In the genomic region with DNA sequence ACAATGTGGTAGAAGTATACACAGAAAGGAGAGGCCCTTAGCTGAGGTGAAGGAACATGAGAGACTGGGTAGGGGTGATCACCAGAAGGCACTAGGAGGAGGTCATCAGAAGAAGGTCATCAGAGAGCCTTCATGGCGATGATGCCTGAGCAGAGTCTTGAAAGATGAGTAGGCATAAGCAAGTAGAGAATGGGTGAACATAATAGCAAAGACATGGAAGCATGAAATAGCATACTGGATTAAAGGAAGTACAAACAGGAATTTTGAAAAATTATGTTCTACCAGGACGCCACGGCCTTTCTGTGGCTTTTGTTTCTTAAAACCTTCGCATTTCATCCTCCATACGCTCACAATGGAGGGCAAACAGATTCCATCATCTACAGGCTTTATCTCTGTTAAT, we compare ENCODE assay signal across 19 cellular contexts. TPM values are rescaled to one million over a fixed set of nuclear protein-coding genes. Genes with fewer than 3 reads are reported as not detected.
DNase-seq lines count a peak whose midpoint lies in the region; TF ChIP-seq lines count a peak whose summit lies in the region.
"Had no signal": no experiment of that assay in that cellular context is flagged by ENCODE, and none has a peak within 500 bp of the region (broad histone marks: within the 10 kb centered on the region; RNA-seq: fewer than 3 reads in every experiment).

No MANE protein-coding gene starts in this region.

- no peaks in the 10 kb centered on the region for H3K79me2 ChIP-seq in PC-9 (ENCODE audit: low read depth)

- H3K27ac ChIP-seq in spleen (peak overlapping the region; percentile 36 to 93 (median 86)), PC-9 (no peak overlapping the region)
- H3K27ac ChIP-seq: 22Rv1, thoracic aorta had no signal

- H3K9me3 Mint-ChIP-seq in activated T-helper 1 cell treated with anti-CD3 and anti-CD28 coated beads, Interleukin-12 subunit alpha, Interleukin-12 subunit beta, Interleukin-2, Interleukin-4 antibody, amounts not matched to agents 30 ng/mL and 10 ng/mL and 1 ng/mL, durations not matched to agents 14 hours and 24 hours and 36 hours, result no peaks in the 10 kb centered on the region
- H3K9me3 Mint-ChIP-seq in nephron progenitor cell, result peaks cover 10% of the 10 kb centered on the region
- H3K9me3 Mint-ChIP-seq: WTC11 had no signal

- no peak for TF ChIP-seq CTCF in spleen (IDR thresholded peaks at IDR 0.05 in 8 of 11, conservative IDR thresholded peaks at IDR 0.05 in 3 of 11)
- TF ChIP-seq CTCF in PC-9 (conservative IDR thresholded peaks at IDR 0.05), result no peak
- TF ChIP-seq CTCF in nephron progenitor cell (IDR thresholded peaks at IDR 0.05), result no peak

- no peaks in the 10 kb centered on the region for H4K20me1 ChIP-seq in PC-9 (ENCODE audit: insufficient read depth)

- H3K36me3 ChIP-seq in spleen (no peaks in the 10 kb centered on the region), PC-9 (ENCODE audit: low read depth) (no peaks in the 10 kb centered on the region)
- H3K36me3 ChIP-seq: thoracic aorta had no signal

- peaks cover 0 to 79% (median 45%) of the 10 kb centered on the region in 6 donors for H3K4me1 ChIP-seq in spleen
- peaks cover 4% of the 10 kb centered on the region; the same call in 1 of the 2 replicates for H3K4me1 ChIP-seq in PC-9 (replicated peaks; ENCODE audit: insufficient read depth)

- WGBS in spleen, 5 donors, result 59 to 71% (median 69%) methylated on average over 5 of the region's 5 CpGs

- H3K27me3 ChIP-seq in spleen (replicated peaks in 1 of 7) (peaks cover 0 to 63% (median 25%) of the 10 kb centered on the region in 7 donors), PC-9 (ENCODE audit: insufficient read depth, low read depth) (peaks cover 25% of the 10 kb centered on the region)

- POLR2A ChIA-PET in PC-9 (lab: Charles Lee; ENCODE audit: unreplicated experiment), result interaction anchor here (0.6 kb wide), 1 partner anchor 48 kb away, joined by 3 read pairs; no protein-coding TSS in a partner anchor

- H3K4me3 ChIP-seq in spleen (peak overlapping the region in 7 of 8 donors; percentile 9 to 72 (median 45)), PC-9 (no peak overlapping the region)
- H3K4me3 ChIP-seq: thoracic aorta had no signal

- H3K4me2 ChIP-seq in PC-9, result no peak overlapping the region

- DNase-seq in DMS79 treated with DMSO at 0.1 percent for 48 hours (lab: John Stamatoyannopoulos, UW), result peak; percentile 15
- no peak for DNase-seq in DMS79 (lab: John Stamatoyannopoulos, UW)
- no peak for DNase-seq in activated T-helper 1 cell treated with anti-CD3 and anti-CD28 coated beads, Interleukin-12 subunit alpha, Interleukin-12 subunit beta, Interleukin-2, Interleukin-4 antibody, amounts not matched to agents 30 ng/mL and 10 ng/mL and 1 ng/mL, durations not matched to agents 14 hours and 24 hours and 36 hours (ENCODE audit: low spot score)
- no peak for DNase-seq in spleen
- DNase-seq in PC-9, result no peak
- no peak for DNase-seq in nephron progenitor cell
- DNase-seq in T-helper 9 cell, result no peak
- DNase-seq: effector CD4-positive, alpha-beta T cell; hypothalamus; IMR-90; left colon had no signal

- H3K36me3 Mint-ChIP-seq in activated T-helper 1 cell treated with anti-CD3 and anti-CD28 coated beads, Interleukin-12 subunit alpha, Interleukin-12 subunit beta, Interleukin-2, Interleukin-4 antibody, amounts not matched to agents 30 ng/mL and 10 ng/mL and 1 ng/mL, durations not matched to agents 14 hours and 24 hours and 36 hours (ENCODE audit: low read depth), result peaks cover 9% of the 10 kb centered on the region
- peaks cover 5% of the 10 kb centered on the region for H3K36me3 Mint-ChIP-seq in nephron progenitor cell (ENCODE audit: low read depth)

- no peaks in the 10 kb centered on the region for H3K27me3 Mint-ChIP-seq in activated T-helper 1 cell treated with anti-CD3 and anti-CD28 coated beads, Interleukin-12 subunit alpha, Interleukin-12 subunit beta, Interleukin-2, Interleukin-4 antibody, amounts not matched to agents 30 ng/mL and 10 ng/mL and 1 ng/mL, durations not matched to agents 14 hours and 24 hours and 36 hours (ENCODE audit: insufficient read depth)
- peaks cover 65% of the 10 kb centered on the region for H3K27me3 Mint-ChIP-seq in nephron progenitor cell (ENCODE audit: low read depth, poor library complexity)

- H2AFZ ChIP-seq in PC-9, result no peak overlapping the region

- H3F3A ChIP-seq in PC-9 (ENCODE audit: insufficient read depth, low read depth), result no peaks in the 10 kb centered on the region

- TF ChIP-seq POLR2A in GM19099 (IDR thresholded peaks at IDR 0.05; ENCODE audit: extremely low read depth, insufficient read length, low read depth), result peak; percentile 35
- TF ChIP-seq POLR2A in spleen (IDR thresholded peaks at IDR 0.05), result no peak

- H3K27ac Mint-ChIP-seq in activated T-helper 1 cell treated with anti-CD3 and anti-CD28 coated beads, Interleukin-12 subunit alpha, Interleukin-12 subunit beta, Interleukin-2, Interleukin-4 antibody, amounts not matched to agents 30 ng/mL and 10 ng/mL and 1 ng/mL, durations not matched to agents 14 hours and 24 hours and 36 hours, result peak overlapping the region; percentile 57
- no peak overlapping the region for H3K27ac Mint-ChIP-seq in nephron progenitor cell
- H3K27ac Mint-ChIP-seq: progenitor cell of endocrine pancreas, WTC11 had no signal

- H3K9me2 ChIP-seq in PC-9 (ENCODE audit: insufficient read depth), result no peaks in the 10 kb centered on the region

- H3K4me1 Mint-ChIP-seq in activated T-helper 1 cell treated with anti-CD3 and anti-CD28 coated beads, Interleukin-12 subunit alpha, Interleukin-12 subunit beta, Interleukin-2, Interleukin-4 antibody, amounts not matched to agents 30 ng/mL and 10 ng/mL and 1 ng/mL, durations not matched to agents 14 hours and 24 hours and 36 hours (ENCODE audit: low read depth), result peaks cover 46% of the 10 kb centered on the region
- H3K4me1 Mint-ChIP-seq in nephron progenitor cell, result peaks cover 5% of the 10 kb centered on the region

- H3K4me3 Mint-ChIP-seq in activated T-helper 1 cell treated with anti-CD3 and anti-CD28 coated beads, Interleukin-12 subunit alpha, Interleukin-12 subunit beta, Interleukin-2, Interleukin-4 antibody, amounts not matched to agents 30 ng/mL and 10 ng/mL and 1 ng/mL, durations not matched to agents 14 hours and 24 hours and 36 hours, result peak overlapping the region; percentile 75
- no peak overlapping the region for H3K4me3 Mint-ChIP-seq in nephron progenitor cell
- H3K4me3 Mint-ChIP-seq: WTC11 had no signal

- H3K9me3 ChIP-seq in spleen (no peaks in the 10 kb centered on the region), PC-9 (ENCODE audit: insufficient read depth, low read depth) (peaks cover 2% of the 10 kb centered on the region; the same call in 1 of the 2 replicates)
- H3K9me3 ChIP-seq: thoracic aorta had no signal

- no TSS peak for BruUV-seq in PC-9 (replicated peaks; lab: Mats Ljungman, UMichigan)

- intact Hi-C loops in activated T-helper 1 cell treated with anti-CD3 and anti-CD28 coated beads, Interleukin-12 subunit alpha, Interleukin-12 subunit beta, Interleukin-2, Interleukin-4 antibody, amounts not matched to agents 30 ng/mL and 10 ng/mL and 1 ng/mL, durations not matched to agents 14 hours and 24 hours and 36 hours (cut with micrococcal nuclease), result loop anchor here (5.0 kb wide), 2 partner anchors 174 to 224 kb away; partner anchors contain the start of genes PGAP3 and STARD3
- intact Hi-C loops in spleen (cut with DNase I; ENCODE audit: low total_unique reads), result loop anchor here (10.0 kb wide), 2 partner anchors 106 to 236 kb away; partner anchors contain the start of gene PPP1R1B
- intact Hi-C loops in PC-9 (cut with micrococcal nuclease; ENCODE audit: unreplicated experiment), result no loop called here

- CTCF ChIA-PET in PC-9 (lab: Charles Lee), result interaction anchor here (0.6 kb wide), 2 partner anchors 54 to 83 kb away, joined by 3 read pairs; no protein-coding TSS in a partner anchor

RNA-seq across cellular contexts. Expression of gene IKZF3, which starts 2.9 kb away (rescaled TPM):
- 22.8 and 25.1 TPM in 2 replicates for total RNA-seq in activated T-helper 1 cell treated with anti-CD3 and anti-CD28 coated beads, Interleukin-12 subunit alpha, Interleukin-12 subunit beta, Interleukin-2, Interleukin-4 antibody, amounts not matched to agents 30 ng/mL and 10 ng/mL and 1 ng/mL, durations not matched to agents 14 hours and 24 hours and 36 hours
- total RNA-seq in spleen (100 to 1,000 TPM in 1 of 7 donors, 10 to 100 TPM in 6; 79.1 to 132 (median 86.4) TPM), PC-9 (2021) (0.04 TPM in 1 of 2 replicates, not detected in the other)
- 10 to 100 TPM; 17.5 to 33.3 (median 27.8) TPM for polyA plus RNA-seq in spleen
- total RNA-seq: G401, IMR-90, progenitor cell of endocrine pancreas had no signal
- polyA plus RNA-seq: IMR-90 had no signal

RNA-seq across cellular contexts. Expression of gene ZPBP2, which starts 6.8 kb away (rescaled TPM):
- total RNA-seq in activated T-helper 1 cell treated with anti-CD3 and anti-CD28 coated beads, Interleukin-12 subunit alpha, Interleukin-12 subunit beta, Interleukin-2, Interleukin-4 antibody, amounts not matched to agents 30 ng/mL and 10 ng/mL and 1 ng/mL, durations not matched to agents 14 hours and 24 hours and 36 hours, result 0.37 TPM in 1 of 2 replicates, not detected in the other
- total RNA-seq in spleen (under 1 TPM in 3 of 7 donors, not detected in 4; 0.16 to 0.46 (median 0.17) TPM), PC-9 (2021) (not detected in 2 replicates)
- under 1 TPM; 0.22 to 0.29 (median 0.24) TPM for polyA plus RNA-seq in spleen
- total RNA-seq: G401, H4, IMR-90, left colon, progenitor cell of endocrine pancreas, SK-MEL-5, thoracic aorta, WTC11 had no signal
- polyA plus RNA-seq: IMR-90 had no signal

RNA-seq across cellular contexts. Expression of gene GSDMB, which starts 57.2 kb away (rescaled TPM):
- 23.8 and 27.4 TPM in 2 replicates for total RNA-seq in activated T-helper 1 cell treated with anti-CD3 and anti-CD28 coated beads, Interleukin-12 subunit alpha, Interleukin-12 subunit beta, Interleukin-2, Interleukin-4 antibody, amounts not matched to agents 30 ng/mL and 10 ng/mL and 1 ng/mL, durations not matched to agents 14 hours and 24 hours and 36 hours
- total RNA-seq in spleen, result 10 to 100 TPM; 15.4 to 30.0 (median 21.4) TPM
- 10 to 100 TPM; 13.1 to 41.9 (median 18.2) TPM for polyA plus RNA-seq in spleen
- total RNA-seq in PC-9 (2021), result 39.9 and 50.4 TPM in 2 replicates

Comparison
In these comparisons a context has a peak if more than half of its experiments do, and no peak if none do; other contexts are left out.
1. RNA of gene IKZF3, which starts 2.9 kb away (total RNA-seq): 79.1 to 132 TPM in spleen and 22.8 to 25.1 TPM in activated T-helper 1 cell treated with anti-CD3 and anti-CD28 coated beads, Interleukin-12 subunit alpha, Interleukin-12 subunit beta, Interleukin-2, Interleukin-4 antibody, amounts not matched to agents 30 ng/mL and 10 ng/mL and 1 ng/mL, durations not matched to agents 14 hours and 24 hours and 36 hours; 0.04 TPM in PC-9; every median in the first group is over 10 times any median in the second.